10 cellular contexts compared by ENCODE assay signal in the genomic region with DNA sequence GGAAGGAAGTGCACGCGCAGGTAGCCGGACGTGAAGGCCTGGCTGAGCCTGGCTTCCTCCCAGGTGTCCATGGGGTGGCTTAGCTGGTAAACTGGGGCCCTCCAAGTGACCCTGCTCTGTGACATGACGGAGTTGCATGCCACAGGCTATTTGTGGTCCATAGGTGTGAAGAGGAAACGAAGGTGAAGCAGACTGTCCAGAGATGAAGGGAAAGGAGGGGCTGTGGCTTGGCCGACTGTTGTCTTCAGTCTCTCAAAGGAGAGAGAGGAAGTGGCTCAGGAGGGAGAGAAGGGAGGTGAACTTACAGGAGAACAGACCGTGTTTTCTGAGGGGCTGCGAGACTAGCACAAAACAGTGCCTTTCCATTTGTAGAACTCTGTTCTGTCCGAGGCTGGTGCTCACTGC. TPM values are rescaled to one million over a fixed set of nuclear protein-coding genes. Genes with fewer than 3 reads are reported as not detected.
DNase-seq lines count a peak whose midpoint lies in the region; ATAC-seq and TF ChIP-seq lines count a peak whose summit lies in the region.
"Had no signal": no experiment of that assay in that cellular context is flagged by ENCODE, and none has a peak within 500 bp of the region (broad histone marks: within the 10 kb centered on the region; RNA-seq: fewer than 3 reads in every experiment).

No MANE protein-coding gene starts in this region.

- H3K36me3 ChIP-seq in Peyer's patch, result no peaks in the 10 kb centered on the region
- no peaks in the 10 kb centered on the region for H3K36me3 ChIP-seq in right atrium auricular region

- no peaks in the 10 kb centered on the region for H3K9me3 Mint-ChIP-seq in memory B cell

- peak overlapping the region; percentile 78 to 95 (median 86) for H3K27ac ChIP-seq in Peyer's patch
- H3K27ac ChIP-seq in right atrium auricular region, result no peak overlapping the region

- in situ Hi-C loops in GM13977 (cut with MboI; ENCODE audit: low pct_unique_long_range_greater_than_20kb, low sequenced_read_pairs, unreplicated experiment), result no loop called here

- peaks cover 64% of the 10 kb centered on the region for H3K4me1 Mint-ChIP-seq in memory B cell

- ATAC-seq in GM18858 (IDR thresholded peaks at IDR 0.05; ENCODE audit: unreplicated experiment) (peak; percentile 26), HG02571 (IDR thresholded peaks at IDR 0.05; ENCODE audit: unreplicated experiment) (peak; percentile 22), memory B cell (ENCODE audit: low read depth) (peak; percentile 23)

- TF ChIP-seq POLR2A in Peyer's patch (IDR thresholded peaks at IDR 0.05), result no peak

- H3K27ac Mint-ChIP-seq in memory B cell, result peak overlapping the region; percentile 95

- H3K4me1 ChIP-seq in Peyer's patch, result peaks cover 0 to 70% (median 36%) of the 10 kb centered on the region in 4 donors
- peaks cover 0 to 48% of the 10 kb centered on the region in 2 donors for H3K4me1 ChIP-seq in right atrium auricular region

- H3K4me3 Mint-ChIP-seq in memory B cell, result peak overlapping the region; percentile 71

- no peaks in the 10 kb centered on the region for H3K27me3 Mint-ChIP-seq in memory B cell

- TF ChIP-seq CTCF in Peyer's patch (IDR thresholded peaks at IDR 0.05), result no peak
- no peak for TF ChIP-seq CTCF in right atrium auricular region (IDR thresholded peaks at IDR 0.05)
- no peak for TF ChIP-seq CTCF in GM13977 (IDR thresholded peaks at IDR 0.05; ENCODE audit: extremely low read depth, insufficient read depth, missing control alignments)

- no peak overlapping the region for H3K4me3 ChIP-seq in Peyer's patch
- H3K4me3 ChIP-seq in right atrium auricular region, result no peak overlapping the region

- H3K9me3 ChIP-seq in Peyer's patch (no peaks in the 10 kb centered on the region), right atrium auricular region (no peaks in the 10 kb centered on the region)

- no peaks in the 10 kb centered on the region for H3K27me3 ChIP-seq in Peyer's patch
- no peaks in the 10 kb centered on the region for H3K27me3 ChIP-seq in right atrium auricular region

- H3K36me3 Mint-ChIP-seq in memory B cell, result peaks cover 33% of the 10 kb centered on the region

- DNase-seq in Peyer's patch (peak; percentile 37 to 85 (median 80)), memory B cell (ENCODE audit: low spot score in 2 of 2) (no peak), NCI-H1105 treated with DMSO at 0.1 percent for 48 hours (lab: John Stamatoyannopoulos, UW) (no peak), right atrium auricular region (ENCODE audit: low spot score) (no peak), GM13977 (ENCODE audit: low spot score) (no peak), HCEC 1CT (no peak)

RNA-seq across cellular contexts. Expression of a gene that starts 19.3 kb away (rescaled TPM):
- total RNA-seq in Peyer's patch (100 to 1,000 TPM in 1 of 4 donors, 10 to 100 TPM in 3; 11.6 to 333 (median 26.2) TPM), right atrium auricular region (1 to 10 TPM; 2.9 to 7.0 TPM)

RNA-seq across cellular contexts. Expression of a gene that starts 47.0 kb away (rescaled TPM):
- not detected for total RNA-seq in Peyer's patch
- not detected for total RNA-seq in right atrium auricular region
- total RNA-seq: cerebellum, subcutaneous adipose tissue had no signal

Comparison
In these comparisons a context has a peak if more than half of its experiments do, and no peak if none do; other contexts are left out.
1. DNase-seq: peak in Peyer's patch (3 of 3); none in memory B cell (0 of 2), NCI-H1105 treated with DMSO at 0.1 percent for 48 hours (single experiment), right atrium auricular region (single experiment), GM13977 (single experiment) and HCEC 1CT (single experiment).
2. H3K27ac ChIP-seq: peak in Peyer's patch (4 of 4); none in right atrium auricular region (0 of 2).
3. Peak in every context shown above with its lines, with median percentiles within 50 percentile points of each other: ATAC-seq.